Comparison of ENCODE assay signal across 22 cellular contexts in genomic region chr11:95297680-95298452, GRCh38.
DNase-seq lines count a peak whose midpoint lies in the region; ATAC-seq and TF ChIP-seq lines count a peak whose summit lies in the region.
"Had no signal": no experiment of that assay in that cellular context is flagged by ENCODE, and none has a peak within 500 bp of the region (broad histone marks: within the 10 kb centered on the region; RNA-seq: fewer than 3 reads in every experiment).

No MANE protein-coding gene starts in this region.

- H3K27me3 ChIP-seq in stomach smooth muscle (ENCODE audit: control insufficient read depth in 1 of 2, insufficient read depth in 2 of 2, low read length in 2 of 2), result no peaks in the 10 kb centered on the region
- H3K27me3 ChIP-seq: foreskin keratinocyte, pancreas, right lobe of liver, SJSA1, transverse colon had no signal

- intact Hi-C loops in activated CD4-positive, alpha-beta T cell treated with anti-CD3 and anti-CD28 coated beads for 36 hours (cut with DNase I, micrococcal nuclease), result loop anchor here in 1 of 2 experiments (5.0 kb wide), 1 partner anchor 51 kb away; no protein-coding TSS in a partner anchor
- intact Hi-C loops in OCI-LY7 (cut with micrococcal nuclease; ENCODE audit: unreplicated experiment), result loop anchor here (5.0 kb wide), 1 partner anchor 146 kb away; no protein-coding TSS in a partner anchor

- H3K4me1 ChIP-seq in OCI-LY7 (ENCODE audit: insufficient read depth, low read length, poor library complexity, severe bottlenecking), result peaks cover 24% of the 10 kb centered on the region
- H3K4me1 ChIP-seq in stomach smooth muscle (ENCODE audit: control insufficient read depth, insufficient read depth, low read length), result peaks cover 39% of the 10 kb centered on the region
- H3K4me1 ChIP-seq: foreskin keratinocyte, pancreas, SJSA1 had no signal

- H3K27ac ChIP-seq in OCI-LY7 (ENCODE audit: low read depth, low read length, poor library complexity, severe bottlenecking) (no peak overlapping the region), stomach smooth muscle (ENCODE audit: low read length) (peak overlapping the region; percentile 18)
- H3K27ac ChIP-seq: foreskin keratinocyte, lower lobe of right lung, right lobe of liver, SJSA1, transverse colon had no signal

- ATAC-seq in activated CD4-positive, alpha-beta T cell treated with anti-CD3 and anti-CD28 coated beads for 36 hours, result peak; percentile 33
- no peak for ATAC-seq in naive B cell (ENCODE audit: low read depth in 2 of 2)
- no peak for ATAC-seq in GM18517 (IDR thresholded peaks at IDR 0.05; ENCODE audit: unreplicated experiment)
- no peak for ATAC-seq in GM21381 (IDR thresholded peaks at IDR 0.05; ENCODE audit: unreplicated experiment)
- ATAC-seq: foreskin keratinocyte, lower lobe of right lung, Panc1, pancreas, right lobe of liver had no signal

- H2AFZ ChIP-seq in OCI-LY7 (ENCODE audit: low read length), result no peak overlapping the region; the same call in 1 of the 2 replicates

- peak overlapping the region; percentile 65; the same call in 1 of the 2 replicates for H3K4me2 ChIP-seq in OCI-LY7 (ENCODE audit: low read length)

- H3K9me3 ChIP-seq in OCI-LY7 (ENCODE audit: low read length) (no peaks in the 10 kb centered on the region), stomach smooth muscle (ENCODE audit: control insufficient read depth in 2 of 2, low read length in 2 of 2) (no peaks in the 10 kb centered on the region)
- H3K9me3 ChIP-seq: lower lobe of right lung, pancreas, right lobe of liver, SJSA1, transverse colon had no signal

- H3K4me3 Mint-ChIP-seq in activated CD4-positive, alpha-beta T cell treated with anti-CD3 and anti-CD28 coated beads for 36 hours, result no peak overlapping the region
- H3K4me3 Mint-ChIP-seq in naive B cell, result peak overlapping the region in 4 of 8 donors; percentile 25 to 80 (median 52)
- H3K4me3 Mint-ChIP-seq: T-helper 1 cell treated with Interleukin-12 subunit alpha and Interleukin-12 subunit beta and Interleukin-4 antibody, amounts not matched to agents 30 μg/mL and 1 μg/mL, for 36 hours had no signal

- POLR2A ChIA-PET in activated CD4-positive, alpha-beta T cell treated with anti-CD3 and anti-CD28 coated beads for 36 hours (lab: Charles Lee), result interaction anchor here (0.8 kb wide), 1 partner anchor 69 kb away, joined by 3 read pairs; no protein-coding TSS in a partner anchor
- POLR2A ChIA-PET in OCI-LY7 (lab: Charles Lee), result interaction anchor here (0.6 to 1.9 kb wide), 9 partner anchors 12 to 1039 kb away, joined by 3 to 8 read pairs (median 3); partner anchors contain the start of gene SESN3

- no peaks in the 10 kb centered on the region for H3K27me3 Mint-ChIP-seq in activated CD4-positive, alpha-beta T cell treated with anti-CD3 and anti-CD28 coated beads for 36 hours
- no peaks in the 10 kb centered on the region for H3K27me3 Mint-ChIP-seq in naive B cell

- H3K79me2 ChIP-seq in OCI-LY7 (ENCODE audit: insufficient read depth, low read depth, low read length), result no peaks in the 10 kb centered on the region

- no peak overlapping the region for H3K9ac ChIP-seq in stomach smooth muscle (ENCODE audit: low read length in 2 of 2)

- no peaks in the 10 kb centered on the region for H3K36me3 Mint-ChIP-seq in activated CD4-positive, alpha-beta T cell treated with anti-CD3 and anti-CD28 coated beads for 36 hours (ENCODE audit: low read depth)
- no peaks in the 10 kb centered on the region for H3K36me3 Mint-ChIP-seq in naive B cell

- TF ChIP-seq CTCF in OCI-LY7 (conservative IDR thresholded peaks at IDR 0.05; ENCODE audit: low read length), result no peak

- no peaks in the 10 kb centered on the region for H4K20me1 ChIP-seq in OCI-LY7 (ENCODE audit: insufficient read depth, low read length)

- H3K4me3 ChIP-seq in OCI-LY7 (ENCODE audit: low read depth, low read length, poor library complexity, severe bottlenecking), result no peak overlapping the region
- no peak overlapping the region for H3K4me3 ChIP-seq in stomach smooth muscle (ENCODE audit: low read length in 2 of 2)
- H3K4me3 ChIP-seq: lower lobe of right lung, pancreas, right lobe of liver, SJSA1, transverse colon had no signal

- CTCF ChIA-PET in activated CD4-positive, alpha-beta T cell treated with anti-CD3 and anti-CD28 coated beads for 36 hours (lab: Charles Lee), result interaction anchor here (1.5 to 1.7 kb wide), 2 partner anchors 66 to 407 kb away, joined by 5 read pairs; partner anchors contain the start of gene SESN3
- CTCF ChIA-PET in OCI-LY7 (lab: Charles Lee; ENCODE audit: unreplicated experiment), result interaction anchor here (1.1 kb wide), 1 partner anchor 67 kb away, joined by 3 read pairs; the partner anchor contains the start of gene SESN3

- peak overlapping the region; percentile 27 for H3K27ac Mint-ChIP-seq in activated CD4-positive, alpha-beta T cell treated with anti-CD3 and anti-CD28 coated beads for 36 hours
- H3K27ac Mint-ChIP-seq in naive B cell, result peak overlapping the region; percentile 37 to 93 (median 75)
- H3K27ac Mint-ChIP-seq: T-helper 1 cell treated with Interleukin-12 subunit alpha and Interleukin-12 subunit beta and Interleukin-4 antibody, amounts not matched to agents 30 μg/mL and 1 μg/mL, for 36 hours had no signal

- no peak for DNase-seq in activated CD4-positive, alpha-beta T cell treated with anti-CD3 and anti-CD28 coated beads for 36 hours
- no peak for DNase-seq in activated CD4-positive, alpha-beta T cell treated with anti-CD3 and anti-CD28 coated beads, Interleukin-2, amount 50 U/mL, for 1 hour
- DNase-seq in OCI-LY7 (ENCODE audit: low spot score), result no peak
- no peak for DNase-seq in naive B cell
- DNase-seq in stimulated activated naive CD4-positive, alpha-beta T cell treated with Interleukin-2 at 50 U/mL for 16 hours (lab: John Stamatoyannopoulos, UW), result no peak
- DNase-seq: activated CD4-positive, alpha-beta T cell treated with anti-CD3 and anti-CD28 coated beads, Interleukin-2, amount 50 U/mL, for 48 hours; activated T-cell treated with anti-CD3 and anti-CD28 coated beads for 4 hours; cerebellar nuclear complex; COR-L47; erythroblast; foreskin keratinocyte; lower lobe of right lung; NCI-H146; pancreas; right lobe of liver; transverse colon had no signal

- no TSS peak for BruUV-seq in OCI-LY7 (replicated peaks; lab: Mats Ljungman, UMichigan)

- H3K9me2 ChIP-seq in OCI-LY7 (ENCODE audit: insufficient read depth, low read length), result no peaks in the 10 kb centered on the region

- H3K4me1 Mint-ChIP-seq in activated CD4-positive, alpha-beta T cell treated with anti-CD3 and anti-CD28 coated beads for 36 hours, result peaks cover 26% of the 10 kb centered on the region
- H3K4me1 Mint-ChIP-seq in naive B cell, result peaks cover 37 to 55% (median 50%) of the 10 kb centered on the region in 3 donors

- H3K36me3 ChIP-seq in OCI-LY7 (ENCODE audit: insufficient read depth, low read length) (no peaks in the 10 kb centered on the region), stomach smooth muscle (ENCODE audit: control insufficient read depth in 2 of 2, insufficient read depth in 2 of 2, low read length in 2 of 2) (no peaks in the 10 kb centered on the region)
- H3K36me3 ChIP-seq: lower lobe of right lung, pancreas, right lobe of liver, SJSA1, transverse colon had no signal

- no peaks in the 10 kb centered on the region for H3K9me3 Mint-ChIP-seq in activated CD4-positive, alpha-beta T cell treated with anti-CD3 and anti-CD28 coated beads for 36 hours (ENCODE audit: low read depth)
- peaks cover 0 to 3% (median 0%) of the 10 kb centered on the region in 7 donors for H3K9me3 Mint-ChIP-seq in naive B cell
- H3K9me3 Mint-ChIP-seq: T-helper 1 cell treated with Interleukin-12 subunit alpha and Interleukin-12 subunit beta and Interleukin-4 antibody, amounts not matched to agents 30 μg/mL and 1 μg/mL, for 36 hours had no signal
